Comparison of ENCODE assay signal across 1 cellular context in the genomic region with DNA sequence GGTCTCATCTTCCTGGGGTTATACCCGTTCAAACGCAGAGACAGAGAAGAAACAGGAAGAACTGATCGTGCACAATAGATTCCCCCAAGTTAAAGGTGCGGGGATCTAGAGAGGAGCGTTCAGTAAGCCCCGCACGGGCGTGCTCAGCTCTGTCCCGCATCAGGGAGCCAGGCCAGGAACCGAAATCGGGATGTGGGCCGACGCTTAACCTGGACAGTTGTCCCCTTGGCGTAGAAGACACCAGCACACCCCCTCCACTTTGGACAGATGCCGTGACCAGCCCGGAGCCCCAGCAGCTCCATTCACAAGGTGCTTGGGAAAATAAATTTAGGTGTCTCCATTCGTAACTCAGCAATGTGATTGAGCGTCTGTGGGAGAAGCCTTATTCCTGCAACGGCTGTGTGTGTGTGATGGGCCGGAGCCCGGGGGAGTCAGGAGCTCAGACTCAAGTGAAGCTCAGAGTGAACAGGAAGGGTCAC.
TF ChIP-seq lines count a peak whose summit lies in the region.

No MANE protein-coding gene starts in this region.

TF ChIP-seq in GM23338, 12 proteins besides CTCF, POLR2A, EP300 and RAD21 (continued from another document):
- TF ChIP-seq, protein P1, sequence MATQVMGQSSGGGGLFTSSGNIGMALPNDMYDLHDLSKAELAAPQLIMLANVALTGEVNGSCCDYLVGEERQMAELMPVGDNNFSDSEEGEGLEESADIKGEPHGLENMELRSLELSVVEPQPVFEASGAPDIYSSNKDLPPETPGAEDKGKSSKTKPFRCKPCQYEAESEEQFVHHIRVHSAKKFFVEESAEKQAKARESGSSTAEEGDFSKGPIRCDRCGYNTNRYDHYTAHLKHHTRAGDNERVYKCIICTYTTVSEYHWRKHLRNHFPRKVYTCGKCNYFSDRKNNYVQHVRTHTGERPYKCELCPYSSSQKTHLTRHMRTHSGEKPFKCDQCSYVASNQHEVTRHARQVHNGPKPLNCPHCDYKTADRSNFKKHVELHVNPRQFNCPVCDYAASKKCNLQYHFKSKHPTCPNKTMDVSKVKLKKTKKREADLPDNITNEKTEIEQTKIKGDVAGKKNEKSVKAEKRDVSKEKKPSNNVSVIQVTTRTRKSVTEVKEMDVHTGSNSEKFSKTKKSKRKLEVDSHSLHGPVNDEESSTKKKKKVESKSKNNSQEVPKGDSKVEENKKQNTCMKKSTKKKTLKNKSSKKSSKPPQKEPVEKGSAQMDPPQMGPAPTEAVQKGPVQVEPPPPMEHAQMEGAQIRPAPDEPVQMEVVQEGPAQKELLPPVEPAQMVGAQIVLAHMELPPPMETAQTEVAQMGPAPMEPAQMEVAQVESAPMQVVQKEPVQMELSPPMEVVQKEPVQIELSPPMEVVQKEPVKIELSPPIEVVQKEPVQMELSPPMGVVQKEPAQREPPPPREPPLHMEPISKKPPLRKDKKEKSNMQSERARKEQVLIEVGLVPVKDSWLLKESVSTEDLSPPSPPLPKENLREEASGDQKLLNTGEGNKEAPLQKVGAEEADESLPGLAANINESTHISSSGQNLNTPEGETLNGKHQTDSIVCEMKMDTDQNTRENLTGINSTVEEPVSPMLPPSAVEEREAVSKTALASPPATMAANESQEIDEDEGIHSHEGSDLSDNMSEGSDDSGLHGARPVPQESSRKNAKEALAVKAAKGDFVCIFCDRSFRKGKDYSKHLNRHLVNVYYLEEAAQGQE (IDR thresholded peaks at IDR 0.05; ENCODE audit: unreplicated experiment): no peak
- TF ChIP-seq EZH2phosphoT487 (IDR thresholded peaks at IDR 0.05; ENCODE audit: unreplicated experiment) (no peak), JUNB (IDR thresholded peaks at IDR 0.05; ENCODE audit: unreplicated experiment) (no peak), CREB1 (CRISPR knock-in tag; IDR thresholded peaks at IDR 0.05; ENCODE audit: low read depth) (no peak), POLR2AphosphoS5 (IDR thresholded peaks at IDR 0.05; ENCODE audit: low read depth) (no peak), ZNF331 (CRISPR knock-in tag; IDR thresholded peaks at IDR 0.05; ENCODE audit: low read depth) (no peak), EZH2 (IDR thresholded peaks at IDR 0.05; ENCODE audit: low read depth, unreplicated experiment) (no peak), STAT1 (IDR thresholded peaks at IDR 0.05; ENCODE audit: unreplicated experiment) (no peak)
- TF ChIP-seq, protein P2, sequence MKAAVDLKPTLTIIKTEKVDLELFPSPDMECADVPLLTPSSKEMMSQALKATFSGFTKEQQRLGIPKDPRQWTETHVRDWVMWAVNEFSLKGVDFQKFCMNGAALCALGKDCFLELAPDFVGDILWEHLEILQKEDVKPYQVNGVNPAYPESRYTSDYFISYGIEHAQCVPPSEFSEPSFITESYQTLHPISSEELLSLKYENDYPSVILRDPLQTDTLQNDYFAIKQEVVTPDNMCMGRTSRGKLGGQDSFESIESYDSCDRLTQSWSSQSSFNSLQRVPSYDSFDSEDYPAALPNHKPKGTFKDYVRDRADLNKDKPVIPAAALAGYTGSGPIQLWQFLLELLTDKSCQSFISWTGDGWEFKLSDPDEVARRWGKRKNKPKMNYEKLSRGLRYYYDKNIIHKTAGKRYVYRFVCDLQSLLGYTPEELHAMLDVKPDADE (IDR thresholded peaks at IDR 0.05): no peak
